10 cellular contexts compared by ENCODE assay signal in the genomic region with DNA sequence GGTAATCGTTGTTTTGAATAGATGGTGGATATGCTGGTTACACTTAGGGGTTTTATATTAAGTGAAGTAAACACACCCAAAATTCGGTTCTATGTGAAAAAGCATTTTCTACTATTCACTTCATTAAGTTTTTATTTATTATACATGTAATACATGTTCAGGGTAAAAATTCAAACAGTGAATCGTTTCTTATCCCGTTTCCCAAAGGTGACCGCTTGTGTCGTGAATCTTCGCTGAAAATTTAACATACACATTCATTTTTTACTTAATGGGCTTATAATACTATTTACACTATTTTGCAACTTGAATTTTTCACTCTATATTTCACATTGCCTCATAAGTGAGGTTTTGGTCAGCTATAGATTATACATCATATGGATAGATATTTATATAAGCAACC. TPM values are rescaled to one million over a fixed set of nuclear protein-coding genes. Genes with fewer than 3 reads are reported as not detected.
DNase-seq lines count a peak whose midpoint lies in the region; ATAC-seq and TF ChIP-seq lines count a peak whose summit lies in the region.
"Had no signal": no experiment of that assay in that cellular context is flagged by ENCODE, and none has a peak within 500 bp of the region (broad histone marks: within the 10 kb centered on the region; RNA-seq: fewer than 3 reads in every experiment).

No MANE protein-coding gene starts in this region.

- peaks cover 15% of the 10 kb centered on the region for H3K36me3 Mint-ChIP-seq in MCF 10A (ENCODE audit: insufficient read depth, unreplicated experiment)
- H3K36me3 Mint-ChIP-seq in activated B cell treated with CpG ODN at 0.5 μM for 24 hours (ENCODE audit: low read depth) = peaks cover 24% of the 10 kb centered on the region
- H3K36me3 Mint-ChIP-seq in glutamatergic neuron (ENCODE audit: unreplicated experiment) = no peaks in the 10 kb centered on the region

- no peak for TF ChIP-seq POLR2A in breast epithelium (IDR thresholded peaks at IDR 0.05)

- no peaks in the 10 kb centered on the region for H3K27me3 ChIP-seq in breast epithelium
- no peaks in the 10 kb centered on the region for H3K27me3 ChIP-seq in subcutaneous abdominal adipose tissue (ENCODE audit: control insufficient read depth in 5 of 5, insufficient read depth in 4 of 5, low read length in 5 of 5)
- H3K27me3 ChIP-seq: right atrium auricular region, tibial artery had no signal

- H3K36me3 ChIP-seq in breast epithelium = no peaks in the 10 kb centered on the region
- peaks cover 0 to 3% (median 0%) of the 10 kb centered on the region in 5 donors for H3K36me3 ChIP-seq in subcutaneous abdominal adipose tissue (ENCODE audit: control insufficient read depth in 5 of 5, insufficient read depth in 5 of 5, low read length in 5 of 5)
- H3K36me3 ChIP-seq: right atrium auricular region, tibial artery had no signal

- H3K9ac ChIP-seq in subcutaneous abdominal adipose tissue (ENCODE audit: low read length in 5 of 5) = peak overlapping the region in 1 of 5 donors; percentile 85

- H3K9me3 Mint-ChIP-seq in MCF 10A (ENCODE audit: unreplicated experiment) (no peaks in the 10 kb centered on the region), activated B cell treated with CpG ODN at 0.5 μM for 24 hours (no peaks in the 10 kb centered on the region), glutamatergic neuron (ENCODE audit: unreplicated experiment) (peaks cover 2% of the 10 kb centered on the region)

- H3K4me1 Mint-ChIP-seq in MCF 10A (ENCODE audit: insufficient read depth, unreplicated experiment) = peaks cover 11% of the 10 kb centered on the region
- peaks cover 51% of the 10 kb centered on the region for H3K4me1 Mint-ChIP-seq in activated B cell treated with CpG ODN at 0.5 μM for 24 hours
- peaks cover 9% of the 10 kb centered on the region for H3K4me1 Mint-ChIP-seq in glutamatergic neuron (ENCODE audit: low read depth, unreplicated experiment)

- H3K27ac Mint-ChIP-seq in MCF 10A (ENCODE audit: low read depth, unreplicated experiment) = peak overlapping the region; percentile 95
- no peak overlapping the region for H3K27ac Mint-ChIP-seq in activated B cell treated with CpG ODN at 0.5 μM for 24 hours
- no peak overlapping the region for H3K27ac Mint-ChIP-seq in glutamatergic neuron (ENCODE audit: unreplicated experiment)

- H3K27me3 Mint-ChIP-seq in MCF 10A (ENCODE audit: insufficient read depth, unreplicated experiment) = no peaks in the 10 kb centered on the region
- H3K27me3 Mint-ChIP-seq in activated B cell treated with CpG ODN at 0.5 μM for 24 hours = no peaks in the 10 kb centered on the region
- peaks cover 5% of the 10 kb centered on the region for H3K27me3 Mint-ChIP-seq in glutamatergic neuron (ENCODE audit: unreplicated experiment)

- H3K27ac ChIP-seq in breast epithelium = no peak overlapping the region
- H3K27ac ChIP-seq in subcutaneous abdominal adipose tissue (ENCODE audit: low read depth, low read length) = peak overlapping the region; percentile 13

- intact Hi-C loops in MCF 10A (cut with micrococcal nuclease) (loop anchor here (2.0 kb wide), 1 partner anchor 31 kb away; no protein-coding TSS in a partner anchor), breast epithelium (cut with DNase I; ENCODE audit: low total_unique reads) (no loop called here), activated B cell treated with CpG ODN at 0.5 μM for 24 hours (cut with micrococcal nuclease) (loop anchor here (1.0 to 10.0 kb wide), 6 partner anchors 9 to 1109 kb away; a partner anchor contains a TSS)

- H3K4me1 ChIP-seq in breast epithelium (peaks cover 0 to 13% of the 10 kb centered on the region in 2 donors), subcutaneous abdominal adipose tissue (ENCODE audit: control insufficient read depth in 5 of 5, insufficient read depth in 5 of 5, low read length in 5 of 5) (peaks cover 1 to 30% (median 25%) of the 10 kb centered on the region in 5 donors)

- no TSS peak for BruUV-seq in MCF 10A (replicated peaks; lab: Mats Ljungman, UMichigan)

- POLR2A ChIA-PET in MCF 10A (lab: Yijun Ruan, JAX) (interaction anchor here (0.7 to 1.2 kb wide), 5 partner anchors 44 to 1524 kb away, joined by 3 to 4 read pairs (median 4); no protein-coding TSS in a partner anchor), activated B cell treated with CpG ODN at 0.5 μM for 24 hours (lab: Charles Lee) (no interaction called here)

- H3K4me3 Mint-ChIP-seq in MCF 10A (ENCODE audit: unreplicated experiment) = peak overlapping the region; percentile 91
- H3K4me3 Mint-ChIP-seq in activated B cell treated with CpG ODN at 0.5 μM for 24 hours = peak overlapping the region; percentile 92
- peak overlapping the region; percentile 93 for H3K4me3 Mint-ChIP-seq in glutamatergic neuron (ENCODE audit: unreplicated experiment)

- CTCF ChIA-PET in MCF 10A (lab: Yijun Ruan, JAX) = interaction anchor here (0.6 to 1.5 kb wide), 5 partner anchors 120 to 854 kb away, joined by 3 to 13 read pairs (median 3); no protein-coding TSS in a partner anchor
- CTCF ChIA-PET in activated B cell treated with CpG ODN at 0.5 μM for 24 hours (lab: Charles Lee) = no interaction called here

- peak; percentile 8 for DNase-seq in MCF 10A (ENCODE audit: unreplicated experiment)
- DNase-seq in breast epithelium (ENCODE audit: low spot score in 2 of 2) = no peak
- no peak for DNase-seq in activated B cell treated with CpG ODN at 0.5 μM for 24 hours
- DNase-seq in glutamatergic neuron = no peak
- DNase-seq in NCI-H1105 (lab: John Stamatoyannopoulos, UW) = no peak
- DNase-seq: tibial artery had no signal

- H3K4me3 ChIP-seq in breast epithelium (no peak overlapping the region), subcutaneous abdominal adipose tissue (ENCODE audit: low read depth in 1 of 5, low read length in 5 of 5) (peak overlapping the region in 1 of 5 donors; percentile 93)

- TF ChIP-seq CTCF in MCF 10A (IDR thresholded peaks at IDR 0.05; ENCODE audit: unreplicated experiment) (no peak), breast epithelium (IDR thresholded peaks at IDR 0.05) (no peak), activated B cell treated with CpG ODN at 0.5 μM for 24 hours (IDR thresholded peaks at IDR 0.05) (no peak), glutamatergic neuron (IDR thresholded peaks at IDR 0.05; ENCODE audit: partially characterized antibody, unreplicated experiment) (no peak)

- H3K9me3 ChIP-seq in breast epithelium (no peaks in the 10 kb centered on the region), subcutaneous abdominal adipose tissue (ENCODE audit: control insufficient read depth in 5 of 5, low read length in 5 of 5) (no peaks in the 10 kb centered on the region)
- H3K9me3 ChIP-seq: right atrium auricular region, tibial artery had no signal

- no peak for ATAC-seq in activated B cell treated with CpG ODN at 0.5 μM for 24 hours (ENCODE audit: low read depth)
- no peak for ATAC-seq in GM21619 (IDR thresholded peaks at IDR 0.05; ENCODE audit: unreplicated experiment)
- ATAC-seq in GM18873 (IDR thresholded peaks at IDR 0.05; ENCODE audit: low FRiP score, unreplicated experiment) = no peak

RNA-seq across cellular contexts. Expression of a gene that starts 24.5 kb away (rescaled TPM):
- 152 and 200 TPM in 2 replicates for total RNA-seq in MCF 10A (2022)
- 100 to 1,000 TPM in 2 of 3 donors, 10 to 100 TPM in 1; 97.6 to 157 (median 137) TPM for total RNA-seq in breast epithelium
- total RNA-seq in activated B cell treated with CpG ODN at 0.5 μM for 24 hours = 139 and 152 TPM in 2 replicates
- total RNA-seq in glutamatergic neuron (ENCODE audit: unreplicated experiment) = 122 TPM
